ENCODE assay signal across 1 cellular context in the genomic region with DNA sequence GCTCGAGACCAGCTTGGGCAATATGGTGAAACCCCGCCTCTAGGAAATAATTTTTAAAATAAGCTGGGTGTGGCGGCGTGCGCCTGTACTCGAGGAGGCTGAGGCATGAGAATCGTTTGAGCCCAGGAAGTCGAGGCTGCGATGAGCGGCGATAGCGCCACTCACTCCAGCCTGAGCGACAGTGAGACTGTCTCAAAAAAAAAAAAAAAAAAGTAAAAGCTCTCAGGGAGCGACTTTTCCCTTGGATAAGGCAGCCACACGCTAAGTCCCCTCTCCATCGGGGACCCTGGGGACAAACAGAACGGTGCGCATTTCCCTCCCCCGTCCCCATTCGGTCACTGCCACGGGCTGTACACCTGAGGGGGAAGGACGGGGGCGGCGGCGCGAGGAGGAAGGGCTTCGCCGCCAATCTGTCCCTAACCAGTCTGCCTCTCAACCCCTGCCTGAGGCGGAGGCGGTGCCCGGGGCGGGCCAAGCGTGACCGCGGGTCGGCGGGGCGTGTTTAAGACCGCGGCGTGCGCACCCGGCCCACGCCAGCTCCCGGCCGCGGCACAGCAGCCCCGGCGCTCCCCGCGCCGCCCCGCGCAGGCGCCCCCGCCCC.
TF ChIP-seq lines count a peak whose summit lies in the region.

A gene (plus strand): TSS at position 531 of the 601 bp plus-strand sequence. CDS start 107 bp downstream, outside the sequence.

TF ChIP-seq in GM23338, 12 proteins besides CTCF, POLR2A, EP300 and RAD21 (continued from another document):
- TF ChIP-seq, protein P1, sequence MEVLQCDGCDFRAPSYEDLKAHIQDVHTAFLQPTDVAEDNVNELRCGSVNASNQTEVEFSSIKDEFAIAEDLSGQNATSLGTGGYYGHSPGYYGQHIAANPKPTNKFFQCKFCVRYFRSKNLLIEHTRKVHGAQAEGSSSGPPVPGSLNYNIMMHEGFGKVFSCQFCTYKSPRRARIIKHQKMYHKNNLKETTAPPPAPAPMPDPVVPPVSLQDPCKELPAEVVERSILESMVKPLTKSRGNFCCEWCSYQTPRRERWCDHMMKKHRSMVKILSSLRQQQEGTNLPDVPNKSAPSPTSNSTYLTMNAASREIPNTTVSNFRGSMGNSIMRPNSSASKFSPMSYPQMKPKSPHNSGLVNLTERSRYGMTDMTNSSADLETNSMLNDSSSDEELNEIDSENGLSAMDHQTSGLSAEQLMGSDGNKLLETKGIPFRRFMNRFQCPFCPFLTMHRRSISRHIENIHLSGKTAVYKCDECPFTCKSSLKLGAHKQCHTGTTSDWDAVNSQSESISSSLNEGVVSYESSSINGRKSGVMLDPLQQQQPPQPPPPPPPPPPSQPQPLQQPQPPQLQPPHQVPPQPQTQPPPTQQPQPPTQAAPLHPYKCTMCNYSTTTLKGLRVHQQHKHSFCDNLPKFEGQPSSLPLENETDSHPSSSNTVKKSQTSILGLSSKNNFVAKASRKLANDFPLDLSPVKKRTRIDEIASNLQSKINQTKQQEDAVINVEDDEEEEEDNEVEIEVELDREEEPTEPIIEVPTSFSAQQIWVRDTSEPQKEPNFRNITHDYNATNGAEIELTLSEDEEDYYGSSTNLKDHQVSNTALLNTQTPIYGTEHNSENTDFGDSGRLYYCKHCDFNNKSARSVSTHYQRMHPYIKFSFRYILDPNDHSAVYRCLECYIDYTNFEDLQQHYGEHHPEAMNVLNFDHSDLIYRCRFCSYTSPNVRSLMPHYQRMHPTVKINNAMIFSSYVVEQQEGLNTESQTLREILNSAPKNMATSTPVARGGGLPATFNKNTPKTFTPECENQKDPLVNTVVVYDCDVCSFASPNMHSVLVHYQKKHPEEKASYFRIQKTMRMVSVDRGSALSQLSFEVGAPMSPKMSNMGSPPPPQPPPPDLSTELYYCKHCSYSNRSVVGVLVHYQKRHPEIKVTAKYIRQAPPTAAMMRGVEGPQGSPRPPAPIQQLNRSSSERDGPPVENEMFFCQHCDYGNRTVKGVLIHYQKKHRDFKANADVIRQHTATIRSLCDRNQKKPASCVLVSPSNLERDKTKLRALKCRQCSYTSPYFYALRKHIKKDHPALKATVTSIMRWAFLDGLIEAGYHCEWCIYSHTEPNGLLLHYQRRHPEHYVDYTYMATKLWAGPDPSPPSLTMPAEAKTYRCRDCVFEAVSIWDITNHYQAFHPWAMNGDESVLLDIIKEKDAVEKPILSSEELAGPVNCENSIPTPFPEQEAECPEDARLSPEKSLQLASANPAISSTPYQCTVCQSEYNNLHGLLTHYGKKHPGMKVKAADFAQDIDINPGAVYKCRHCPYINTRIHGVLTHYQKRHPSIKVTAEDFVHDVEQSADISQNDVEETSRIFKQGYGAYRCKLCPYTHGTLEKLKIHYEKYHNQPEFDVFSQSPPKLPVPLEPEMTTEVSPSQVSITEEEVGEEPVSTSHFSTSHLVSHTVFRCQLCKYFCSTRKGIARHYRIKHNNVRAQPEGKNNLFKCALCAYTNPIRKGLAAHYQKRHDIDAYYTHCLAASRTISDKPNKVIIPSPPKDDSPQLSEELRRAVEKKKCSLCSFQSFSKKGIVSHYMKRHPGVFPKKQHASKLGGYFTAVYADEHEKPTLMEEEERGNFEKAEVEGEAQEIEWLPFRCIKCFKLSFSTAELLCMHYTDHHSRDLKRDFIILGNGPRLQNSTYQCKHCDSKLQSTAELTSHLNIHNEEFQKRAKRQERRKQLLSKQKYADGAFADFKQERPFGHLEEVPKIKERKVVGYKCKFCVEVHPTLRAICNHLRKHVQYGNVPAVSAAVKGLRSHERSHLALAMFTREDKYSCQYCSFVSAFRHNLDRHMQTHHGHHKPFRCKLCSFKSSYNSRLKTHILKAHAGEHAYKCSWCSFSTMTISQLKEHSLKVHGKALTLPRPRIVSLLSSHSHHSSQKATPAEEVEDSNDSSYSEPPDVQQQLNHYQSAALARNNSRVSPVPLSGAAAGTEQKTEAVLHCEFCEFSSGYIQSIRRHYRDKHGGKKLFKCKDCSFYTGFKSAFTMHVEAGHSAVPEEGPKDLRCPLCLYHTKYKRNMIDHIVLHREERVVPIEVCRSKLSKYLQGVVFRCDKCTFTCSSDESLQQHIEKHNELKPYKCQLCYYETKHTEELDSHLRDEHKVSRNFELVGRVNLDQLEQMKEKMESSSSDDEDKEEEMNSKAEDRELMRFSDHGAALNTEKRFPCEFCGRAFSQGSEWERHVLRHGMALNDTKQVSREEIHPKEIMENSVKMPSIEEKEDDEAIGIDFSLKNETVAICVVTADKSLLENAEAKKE (CRISPR knock-in tag; IDR thresholded peaks at IDR 0.05) = no peak
- TF ChIP-seq JUNB (IDR thresholded peaks at IDR 0.05; ENCODE audit: unreplicated experiment) (no peak), STAT1 (IDR thresholded peaks at IDR 0.05; ENCODE audit: unreplicated experiment) (no peak), ZNF331 (CRISPR knock-in tag; IDR thresholded peaks at IDR 0.05; ENCODE audit: low read depth) (no peak), ZNF114 (CRISPR knock-in tag; IDR thresholded peaks at IDR 0.05) (no peak), CREB1 (CRISPR knock-in tag; IDR thresholded peaks at IDR 0.05; ENCODE audit: low read depth) (no peak), EZH2phosphoT487 (IDR thresholded peaks at IDR 0.05; ENCODE audit: unreplicated experiment) (no peak)
- TF ChIP-seq, protein P2, sequence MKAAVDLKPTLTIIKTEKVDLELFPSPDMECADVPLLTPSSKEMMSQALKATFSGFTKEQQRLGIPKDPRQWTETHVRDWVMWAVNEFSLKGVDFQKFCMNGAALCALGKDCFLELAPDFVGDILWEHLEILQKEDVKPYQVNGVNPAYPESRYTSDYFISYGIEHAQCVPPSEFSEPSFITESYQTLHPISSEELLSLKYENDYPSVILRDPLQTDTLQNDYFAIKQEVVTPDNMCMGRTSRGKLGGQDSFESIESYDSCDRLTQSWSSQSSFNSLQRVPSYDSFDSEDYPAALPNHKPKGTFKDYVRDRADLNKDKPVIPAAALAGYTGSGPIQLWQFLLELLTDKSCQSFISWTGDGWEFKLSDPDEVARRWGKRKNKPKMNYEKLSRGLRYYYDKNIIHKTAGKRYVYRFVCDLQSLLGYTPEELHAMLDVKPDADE (IDR thresholded peaks at IDR 0.05) = no peak
